Comparison of ENCODE assay signal across 7 cellular contexts in genomic region chr13:46618855-46619254, GRCh38.
DNase-seq lines count a peak whose midpoint lies in the region; ATAC-seq and TF ChIP-seq lines count a peak whose summit lies in the region.
"Not testable (repeated sequence)": the region's sequence is repeated elsewhere in the genome, so short reads cannot be mapped to it uniquely, and the experiment has no call there.

No MANE protein-coding gene starts in this region.

- H3K27ac ChIP-seq in HEK293 (ENCODE audit: extremely low read depth, low read depth, low read length), result not testable (repeated sequence)
- H3K27ac ChIP-seq in uterus, result peak overlapping the region; percentile 81 to 96

- H3K27me3 ChIP-seq in Caco-2 (replicated peaks; ENCODE audit: control insufficient read depth, insufficient read depth, low read length); uterus: not testable (repeated sequence)

- not testable (repeated sequence) for H3K27me3 Mint-ChIP-seq in Caco-2 (ENCODE audit: insufficient read depth, unreplicated experiment); activated B cell treated with CpG ODN at 0.5 μM for 24 hours; memory B cell; nephron progenitor cell (ENCODE audit: low read depth, poor library complexity)

- not testable (repeated sequence) for H3K36me3 Mint-ChIP-seq in Caco-2 (ENCODE audit: insufficient read depth, unreplicated experiment); activated B cell treated with CpG ODN at 0.5 μM for 24 hours (ENCODE audit: low read depth); memory B cell; nephron progenitor cell (ENCODE audit: low read depth); stimulated activated effector memory CD8-positive, alpha-beta T cell treated with anti-CD3 and anti-CD28 coated beads, Interleukin-12 subunit alpha, Interleukin-12 subunit beta, amount 100 ng/mL, for 72 hours

- not testable (repeated sequence) for TF ChIP-seq CTCF in Caco-2 (IDR thresholded peaks at IDR 0.05; ENCODE audit: insufficient read depth in 1 of 2, low read depth in 1 of 2, low read length in 1 of 2, severe bottlenecking in 1 of 2, unreplicated experiment in 1 of 2); HEK293 (tag by site-specific recombination; IDR thresholded peaks at IDR 0.05); activated B cell treated with CpG ODN at 0.5 μM for 24 hours (IDR thresholded peaks at IDR 0.05); nephron progenitor cell (IDR thresholded peaks at IDR 0.05); uterus (IDR thresholded peaks at IDR 0.05)

- H3K9me3 ChIP-seq in Caco-2; HEK293 (ENCODE audit: control insufficient read depth, insufficient read depth, low read depth, low read length); uterus: not testable (repeated sequence)

- not testable (repeated sequence) for ATAC-seq in activated B cell treated with CpG ODN at 0.5 μM for 24 hours (ENCODE audit: low read depth); memory B cell (ENCODE audit: low read depth); stimulated activated effector memory CD8-positive, alpha-beta T cell treated with anti-CD3 and anti-CD28 coated beads, Interleukin-12 subunit alpha, Interleukin-12 subunit beta, amount 100 ng/mL, for 72 hours

- intact Hi-C loops in Caco-2 (cut with micrococcal nuclease; ENCODE audit: unreplicated experiment); uterus (cut with DNase I; ENCODE audit: low total_unique reads): not testable (repeated sequence)
- intact Hi-C loops in activated B cell treated with CpG ODN at 0.5 μM for 24 hours (cut with micrococcal nuclease), result loop anchor here (1.0 kb wide), 1 partner anchor 13 kb away; no protein-coding TSS in a partner anchor

- H3K4me1 ChIP-seq in Caco-2, result peaks cover 89% of the 10 kb centered on the region
- H3K4me1 ChIP-seq in HEK293 (ENCODE audit: control insufficient read depth, insufficient read depth, low read length), result peaks cover 28% of the 10 kb centered on the region
- peaks cover 8 to 19% of the 10 kb centered on the region in 2 donors for H3K4me1 ChIP-seq in uterus

- not testable (repeated sequence) for BruUV-seq in Caco-2 (replicated peaks; lab: Mats Ljungman, UMichigan)

- TF ChIP-seq POLR2A in uterus (IDR thresholded peaks at IDR 0.05), result not testable (repeated sequence)

- CTCF ChIA-PET in Caco-2 (lab: Charles Lee); HEK293 (lab: Yijun Ruan, JAX): not testable (repeated sequence)
- CTCF ChIA-PET in activated B cell treated with CpG ODN at 0.5 μM for 24 hours (lab: Charles Lee), result interaction anchor here (1.0 to 2.0 kb wide), 3 partner anchors 10 to 67 kb away, joined by 3 to 5 read pairs (median 5); no protein-coding TSS in a partner anchor

- H3K9me3 Mint-ChIP-seq in Caco-2 (ENCODE audit: unreplicated experiment); activated B cell treated with CpG ODN at 0.5 μM for 24 hours; memory B cell; nephron progenitor cell; stimulated activated effector memory CD8-positive, alpha-beta T cell treated with anti-CD3 and anti-CD28 coated beads, Interleukin-12 subunit alpha, Interleukin-12 subunit beta, amount 100 ng/mL, for 72 hours: not testable (repeated sequence)

- H3K4me3 Mint-ChIP-seq in Caco-2 (ENCODE audit: unreplicated experiment); stimulated activated effector memory CD8-positive, alpha-beta T cell treated with anti-CD3 and anti-CD28 coated beads, Interleukin-12 subunit alpha, Interleukin-12 subunit beta, amount 100 ng/mL, for 72 hours: not testable (repeated sequence)
- H3K4me3 Mint-ChIP-seq in activated B cell treated with CpG ODN at 0.5 μM for 24 hours (peak overlapping the region; percentile 64), memory B cell (peak overlapping the region; percentile 50), nephron progenitor cell (peak overlapping the region; percentile 56)

- not testable (repeated sequence) for DNase-seq in Caco-2; activated B cell treated with CpG ODN at 0.5 μM for 24 hours; memory B cell (ENCODE audit: low spot score in 2 of 2); nephron progenitor cell; stimulated activated effector memory CD8-positive, alpha-beta T cell treated with anti-CD3 and anti-CD28 coated beads, Interleukin-12 subunit alpha, Interleukin-12 subunit beta, amount 100 ng/mL, for 72 hours (ENCODE audit: low spot score in 2 of 2); uterus

- H3K36me3 ChIP-seq in Caco-2 (ENCODE audit: control insufficient read depth, insufficient read depth, low read length); HEK293 (ENCODE audit: control insufficient read depth in 2 of 2, insufficient read depth in 1 of 2, low read length in 2 of 2); uterus: not testable (repeated sequence)

- peak overlapping the region; percentile 54 for H3K27ac Mint-ChIP-seq in Caco-2 (ENCODE audit: unreplicated experiment)
- H3K27ac Mint-ChIP-seq in activated B cell treated with CpG ODN at 0.5 μM for 24 hours, result peak overlapping the region; percentile 84
- H3K27ac Mint-ChIP-seq in memory B cell, result not testable (repeated sequence)
- peak overlapping the region; percentile 98 for H3K27ac Mint-ChIP-seq in nephron progenitor cell
- H3K27ac Mint-ChIP-seq in stimulated activated effector memory CD8-positive, alpha-beta T cell treated with anti-CD3 and anti-CD28 coated beads, Interleukin-12 subunit alpha, Interleukin-12 subunit beta, amount 100 ng/mL, for 72 hours, result peak overlapping the region; percentile 14

- POLR2A ChIA-PET in Caco-2 (lab: Charles Lee); HEK293 (lab: Yijun Ruan, JAX): not testable (repeated sequence)
- POLR2A ChIA-PET in activated B cell treated with CpG ODN at 0.5 μM for 24 hours (lab: Charles Lee), result interaction anchor here (0.6 to 1.0 kb wide), 5 partner anchors 8 to 41 kb away, joined by 3 to 8 read pairs (median 5); no protein-coding TSS in a partner anchor

- H3K4me1 Mint-ChIP-seq in Caco-2 (ENCODE audit: low read depth, unreplicated experiment) (peaks cover 67% of the 10 kb centered on the region), activated B cell treated with CpG ODN at 0.5 μM for 24 hours (peaks cover 95% of the 10 kb centered on the region), memory B cell (peaks cover 61% of the 10 kb centered on the region), nephron progenitor cell (peaks cover 75% of the 10 kb centered on the region)
- peaks cover 44% of the 10 kb centered on the region for H3K4me1 Mint-ChIP-seq in stimulated activated effector memory CD8-positive, alpha-beta T cell treated with anti-CD3 and anti-CD28 coated beads, Interleukin-12 subunit alpha, Interleukin-12 subunit beta, amount 100 ng/mL, for 72 hours

- H3K4me3 ChIP-seq in Caco-2 (ENCODE audit: low read depth, low read length); HEK293 (ENCODE audit: low read depth, low read length); uterus: not testable (repeated sequence)

TF ChIP-seq in HEK293, 187 proteins besides CTCF, POLR2A, EP300 and RAD21:
- TF ChIP-seq ZNF366 (tag by site-specific recombination; conservative IDR thresholded peaks at IDR 0.05), result peak; percentile 83
